ENCODE assay signal across 8 cellular contexts in genomic region chr4:142846105-142846728, GRCh38. TPM values are rescaled to one million over a fixed set of nuclear protein-coding genes. Genes with fewer than 3 reads are reported as not detected.
DNase-seq lines count a peak whose midpoint lies in the region; ATAC-seq and TF ChIP-seq lines count a peak whose summit lies in the region.

Gene INPP4B (minus strand): TSS chr4:142846301.

- H3F3A ChIP-seq in GM23338 (replicated peaks; ENCODE audit: low read depth), result no peaks in the 10 kb centered on the region
- H3F3A ChIP-seq in neural progenitor cell (ENCODE audit: low read depth), result peaks cover 3% of the 10 kb centered on the region

- TF ChIP-seq EP300 in gastroesophageal sphincter (IDR thresholded peaks at IDR 0.05), result no peak

- peak within 1 kb of the TSS; percentile 97 for H2AFZ ChIP-seq in GM23338
- peak within 1 kb of the TSS; percentile 53 for H2AFZ ChIP-seq in neural progenitor cell (replicated peaks)

- H3K4me3 ChIP-seq in GM23338 (peak within 1 kb of the TSS; percentile 75), gastroesophageal sphincter (peak within 1 kb of the TSS; percentile 76 to 86), neural progenitor cell (peak within 1 kb of the TSS; percentile 65), tibial artery (peak within 1 kb of the TSS; percentile 70 to 93)

- 0% methylated on average over 5 to 7 of the region's 56 CpGs for WGBS in gastroesophageal sphincter (ENCODE audit: low coverage in 1 of 2), 2 donors

- H3K9me3 Mint-ChIP-seq in GM23338 (no peaks in the 10 kb centered on the region), neural progenitor cell (no peaks in the 10 kb centered on the region)
- H3K9me3 Mint-ChIP-seq in activated naive CD4-positive, alpha-beta T cell treated with anti-CD3 and anti-CD28 coated beads for 36 hours, result no peaks in the 10 kb centered on the region

- no peak within 1 kb of the TSS for H3K9ac ChIP-seq in neural progenitor cell

- H3K4me1 ChIP-seq in GM23338 (ENCODE audit: insufficient read depth) (peaks cover 6% of the 10 kb centered on the region; the same call in 1 of the 2 replicates), gastroesophageal sphincter (peaks cover 0 to 32% (median 0%) of the 10 kb centered on the region in 3 donors), neural progenitor cell (no peaks in the 10 kb centered on the region), tibial artery (peaks cover 0 to 23% (median 7%) of the 10 kb centered on the region in 4 donors)

- no peaks in the 10 kb centered on the region for H3K36me3 Mint-ChIP-seq in GM23338 (ENCODE audit: low read depth)
- no peaks in the 10 kb centered on the region for H3K36me3 Mint-ChIP-seq in activated naive CD4-positive, alpha-beta T cell treated with anti-CD3 and anti-CD28 coated beads for 36 hours (ENCODE audit: low read depth)
- no peaks in the 10 kb centered on the region for H3K36me3 Mint-ChIP-seq in neural progenitor cell

- DNase-seq in Ammon's horn (ENCODE audit: low spot score), result peak; percentile 44
- peak; percentile 73 for DNase-seq in GM23338 (ENCODE audit: low spot score)
- peak; percentile 34 for DNase-seq in RWPE1 (ENCODE audit: low spot score)
- peak; percentile 60 for DNase-seq in activated naive CD4-positive, alpha-beta T cell treated with anti-CD3 and anti-CD28 coated beads for 36 hours
- DNase-seq in neural progenitor cell (ENCODE audit: low spot score), result peak; percentile 72
- DNase-seq in tibial artery, result peak; percentile 24 to 79
- no peak for DNase-seq in NCI-H128 (lab: John Stamatoyannopoulos, UW; ENCODE audit: unreplicated experiment)

- H3K9me3 ChIP-seq in gastroesophageal sphincter (no peaks in the 10 kb centered on the region), neural progenitor cell (ENCODE audit: low read depth) (no peaks in the 10 kb centered on the region), tibial artery (no peaks in the 10 kb centered on the region)

- ATAC-seq in GM23338 (peak; percentile 79), gastroesophageal sphincter (peak; percentile 81)

- H3K9me2 ChIP-seq in GM23338 (ENCODE audit: insufficient read depth), result no peaks in the 10 kb centered on the region

- H3K4me2 ChIP-seq in GM23338, result peak within 1 kb of the TSS; percentile 92
- peak within 1 kb of the TSS; percentile 99 for H3K4me2 ChIP-seq in neural progenitor cell

- H3K36me3 ChIP-seq in GM23338 (ENCODE audit: insufficient read depth) (no peaks in the 10 kb centered on the region), gastroesophageal sphincter (no peaks in the 10 kb centered on the region), neural progenitor cell (no peaks in the 10 kb centered on the region), tibial artery (no peaks in the 10 kb centered on the region)

- intact Hi-C loops in activated naive CD4-positive, alpha-beta T cell treated with anti-CD3 and anti-CD28 coated beads for 36 hours (cut with micrococcal nuclease), result loop anchor here (1.0 to 10.0 kb wide), 11 partner anchors 29 to 1539 kb away; partner anchors contain the start of genes IL15 and USP38
- intact Hi-C loops in tibial artery (cut with DNase I; ENCODE audit: low total_unique reads), result loop anchor here (5.0 to 10.0 kb wide), 3 partner anchors 491 to 1501 kb away; no protein-coding TSS in a partner anchor

- TF ChIP-seq CTCF in GM23338 (conservative IDR thresholded peaks at IDR 0.05; ENCODE audit: low read depth in 2 of 2), result no peak
- TF ChIP-seq CTCF in RWPE1 (conservative IDR thresholded peaks at IDR 0.05; ENCODE audit: low read depth), result no peak
- no peak for TF ChIP-seq CTCF in gastroesophageal sphincter (IDR thresholded peaks at IDR 0.05)
- TF ChIP-seq CTCF in neural progenitor cell (IDR thresholded peaks at IDR 0.05), result no peak
- TF ChIP-seq CTCF in tibial artery (IDR thresholded peaks at IDR 0.05), result no peak

- H3K27me3 ChIP-seq in GM23338 (ENCODE audit: insufficient read depth) (peaks cover 62% of the 10 kb centered on the region), gastroesophageal sphincter (peaks cover 13% of the 10 kb centered on the region), neural progenitor cell (peaks cover 80% of the 10 kb centered on the region), tibial artery (peaks cover 0 to 5% of the 10 kb centered on the region in 2 donors)

- H3K79me2 ChIP-seq in GM23338 (replicated peaks; ENCODE audit: insufficient read depth) (no peaks in the 10 kb centered on the region), neural progenitor cell (ENCODE audit: low read depth) (no peaks in the 10 kb centered on the region)

- H3K27ac ChIP-seq in GM23338 (ENCODE audit: low read depth) (no peak within 1 kb of the TSS), RWPE1 (no peak within 1 kb of the TSS), gastroesophageal sphincter (peak within 1 kb of the TSS; percentile 47 to 84 (median 76)), neural progenitor cell (no peak within 1 kb of the TSS), tibial artery (peak within 1 kb of the TSS; percentile 83)

- H3K27ac Mint-ChIP-seq in GM23338, result no peak within 1 kb of the TSS
- H3K27ac Mint-ChIP-seq in activated naive CD4-positive, alpha-beta T cell treated with anti-CD3 and anti-CD28 coated beads for 36 hours, result peak within 1 kb of the TSS; percentile 84
- H3K27ac Mint-ChIP-seq in neural progenitor cell, result no peak within 1 kb of the TSS

- H3K27me3 Mint-ChIP-seq in GM23338 (ENCODE audit: insufficient read depth, low read depth, poor library complexity) (peaks cover 39% of the 10 kb centered on the region), neural progenitor cell (ENCODE audit: insufficient read depth, low read depth) (peaks cover 16% of the 10 kb centered on the region)
- H3K27me3 Mint-ChIP-seq in activated naive CD4-positive, alpha-beta T cell treated with anti-CD3 and anti-CD28 coated beads for 36 hours (ENCODE audit: low read depth), result no peaks in the 10 kb centered on the region

- H4K20me1 ChIP-seq in GM23338 (replicated peaks; ENCODE audit: insufficient read depth), result no peaks in the 10 kb centered on the region
- peaks cover 5% of the 10 kb centered on the region for H4K20me1 ChIP-seq in neural progenitor cell (ENCODE audit: low read depth)

- TF ChIP-seq POLR2A in gastroesophageal sphincter (IDR thresholded peaks at IDR 0.05), result peak; percentile 51 to 65

- POLR2A ChIA-PET in RWPE1 (lab: Yijun Ruan, JAX; ENCODE audit: low non-redundant PET), result no interaction called here

- CTCF ChIA-PET in RWPE1 (lab: Yijun Ruan, JAX), result interaction anchor here (0.5 to 1.7 kb wide), 3 partner anchors 82 to 720 kb away, joined by 3 to 4 read pairs (median 4); no protein-coding TSS in a partner anchor
- CTCF ChIA-PET in activated naive CD4-positive, alpha-beta T cell treated with anti-CD3 and anti-CD28 coated beads for 36 hours (lab: Charles Lee), result interaction anchor here (0.6 to 1.6 kb wide), 5 partner anchors 122 to 560 kb away, joined by 3 to 11 read pairs (median 5); no protein-coding TSS in a partner anchor

- peak within 1 kb of the TSS; percentile 83 for H3K4me3 Mint-ChIP-seq in GM23338
- H3K4me3 Mint-ChIP-seq in activated naive CD4-positive, alpha-beta T cell treated with anti-CD3 and anti-CD28 coated beads for 36 hours, result peak within 1 kb of the TSS; percentile 86
- peak within 1 kb of the TSS; percentile 91 for H3K4me3 Mint-ChIP-seq in neural progenitor cell

- peaks cover 8% of the 10 kb centered on the region for H3K4me1 Mint-ChIP-seq in GM23338
- peaks cover 16% of the 10 kb centered on the region for H3K4me1 Mint-ChIP-seq in activated naive CD4-positive, alpha-beta T cell treated with anti-CD3 and anti-CD28 coated beads for 36 hours (ENCODE audit: low read depth)
- no peaks in the 10 kb centered on the region for H3K4me1 Mint-ChIP-seq in neural progenitor cell

TF ChIP-seq in GM23338, 12 proteins besides CTCF, POLR2A, EP300 and RAD21:
- TF ChIP-seq CREB1 (CRISPR knock-in tag; IDR thresholded peaks at IDR 0.05; ENCODE audit: low read depth) (no peak), EZH2 (IDR thresholded peaks at IDR 0.05; ENCODE audit: low read depth, unreplicated experiment) (peak; percentile 75)

RNA-seq across cellular contexts. Expression of gene INPP4B, which starts in this region (rescaled TPM):
- 0.12 and 0.14 TPM in 2 replicates for total RNA-seq in GM23338 (2014; rRNA removed; shearing (Covaris generic))
- 0.03 and 0.11 TPM in 2 replicates for polyA plus RNA-seq in GM23338 (2016; fragmentation: Nextera tagmentation; extraction: Ambion mirVana)
- total RNA-seq in activated naive CD4-positive, alpha-beta T cell treated with anti-CD3 and anti-CD28 coated beads for 36 hours, result 10 to 100 TPM; 55.7 to 60.5 TPM
- total RNA-seq in gastroesophageal sphincter, result 10 to 100 TPM; 17.6 to 63.8 (median 31.3) TPM
- 0.90 and 1.3 TPM in 2 replicates for total RNA-seq in neural progenitor cell (ENCODE audit: low replicate concordance)

Comparison
In these comparisons a context has a peak if more than half of its experiments do, and no peak if none do; other contexts are left out.
1. Peak in DNase-seq, ATAC-seq, H3K4me3 ChIP-seq and H3K4me2 ChIP-seq in GM23338; RNA of the gene not detected or under 1 TPM.
2. H3K27ac ChIP-seq: peak in gastroesophageal sphincter (4 of 4) and tibial artery (2 of 2); none in GM23338 (single experiment), RWPE1 (single experiment) and neural progenitor cell (single experiment).
3. Peak in every context shown above with its lines, with median percentiles within 50 percentile points of each other: H3K4me3 ChIP-seq and H3K4me3 Mint-ChIP-seq.